In the genomic region with DNA sequence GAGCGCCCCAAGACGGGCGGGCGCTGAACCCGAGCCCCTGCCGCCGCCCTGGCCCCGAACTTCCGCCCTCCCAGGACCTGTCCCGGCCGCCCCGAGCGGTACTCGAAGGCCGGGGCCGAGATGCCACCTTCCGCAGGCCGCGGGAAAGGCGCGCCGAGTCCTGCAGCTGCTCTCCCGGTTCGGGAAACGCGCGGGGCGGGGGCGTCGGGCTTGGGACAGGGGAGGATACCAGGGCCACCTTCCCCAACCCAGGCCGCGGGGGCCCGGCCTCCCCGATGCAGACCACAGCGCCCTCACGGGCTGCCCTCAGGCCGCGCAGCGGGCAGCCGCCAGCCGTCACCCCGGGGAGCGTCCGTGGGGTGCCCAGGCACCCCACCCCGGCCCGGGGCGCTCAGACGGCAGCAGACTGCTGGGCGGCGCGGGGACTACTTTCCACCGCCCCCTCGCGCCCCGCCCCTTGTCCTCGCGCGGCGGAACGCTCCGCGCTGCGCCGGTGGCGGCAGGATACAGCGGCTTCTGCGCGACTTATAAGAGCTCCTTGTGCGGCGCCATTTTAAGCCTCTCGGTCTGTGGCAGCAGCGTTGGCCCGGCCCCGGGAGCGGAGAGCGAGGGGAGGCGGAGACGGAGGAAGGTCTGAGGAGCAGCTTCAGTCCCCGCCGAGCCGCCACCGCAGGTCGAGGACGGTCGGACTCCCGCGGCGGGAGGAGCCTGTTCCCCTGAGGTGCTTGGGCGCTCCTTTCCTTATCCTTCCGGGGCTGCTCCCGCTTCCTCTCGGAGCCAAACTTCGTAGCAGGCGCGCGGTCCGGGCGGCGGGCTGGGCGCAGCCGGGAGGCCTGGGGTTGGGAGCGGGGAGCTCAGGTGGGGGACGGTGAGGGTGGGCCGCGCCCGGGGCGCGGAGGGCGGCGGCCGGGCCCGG, we compare ENCODE assay signal across 8 cellular contexts. TPM values are rescaled to one million over a fixed set of nuclear protein-coding genes. Genes with fewer than 3 reads are reported as not detected.
DNase-seq lines count a peak whose midpoint lies in the region; ATAC-seq and TF ChIP-seq lines count a peak whose summit lies in the region.

A gene (plus strand): TSS at position 556 of the 916 bp plus-strand sequence. CDS start 24,564 bp downstream, outside the sequence.

- peak within 1 kb of the TSS; percentile 97 for H2BK120ac ChIP-seq in trophoblast cell (ENCODE audit: insufficient read depth, low read length, poor library complexity)

- ATAC-seq in activated naive CD8-positive, alpha-beta T cell treated with anti-CD3 and anti-CD28 coated beads, Interleukin-2, amount 50 U/mL, for 24 hours, result peak; percentile 92

- no peaks in the 10 kb centered on the region for H3K27me3 ChIP-seq in cardiac muscle cell
- no peaks in the 10 kb centered on the region for H3K27me3 ChIP-seq in trophoblast cell (ENCODE audit: insufficient read depth, low read length)
- H3K27me3 ChIP-seq in transverse colon, result no peaks in the 10 kb centered on the region

- peaks cover 19% of the 10 kb centered on the region for H3K79me1 ChIP-seq in trophoblast cell (ENCODE audit: low read length)

- no peaks in the 10 kb centered on the region for H3K36me3 ChIP-seq in cardiac muscle cell
- no peaks in the 10 kb centered on the region for H3K36me3 ChIP-seq in trophoblast cell (ENCODE audit: control insufficient read depth in 1 of 2, insufficient read depth in 2 of 2, low read length in 2 of 2)
- H3K36me3 ChIP-seq in transverse colon, result no peaks in the 10 kb centered on the region

- H2AK5ac ChIP-seq in trophoblast cell (ENCODE audit: low read length), result peak within 1 kb of the TSS; percentile 96

- peak within 1 kb of the TSS; percentile 87 for H3K4me3 Mint-ChIP-seq in activated naive CD8-positive, alpha-beta T cell treated with anti-CD3 and anti-CD28 coated beads, Interleukin-2, amount 50 U/mL, for 24 hours

- no peaks in the 10 kb centered on the region for H3K9me3 Mint-ChIP-seq in activated naive CD8-positive, alpha-beta T cell treated with anti-CD3 and anti-CD28 coated beads, Interleukin-2, amount 50 U/mL, for 24 hours

- peak within 1 kb of the TSS; percentile 99 for H3K27ac ChIP-seq in cardiac muscle cell
- peak within 1 kb of the TSS; percentile 96 for H3K27ac ChIP-seq in trophoblast cell (ENCODE audit: low read depth, low read length)
- peak within 1 kb of the TSS; percentile 94 to 100 (median 96) for H3K27ac ChIP-seq in transverse colon

- POLR2A ChIA-PET in GM10248 (lab: Yijun Ruan, JAX), result interaction anchor here (0.7 to 2.9 kb wide), 14 partner anchors 9 to 746 kb away, joined by 3 to 22 read pairs (median 4); no protein-coding TSS in a partner anchor

- no peak within 1 kb of the TSS for H3K23ac ChIP-seq in trophoblast cell (ENCODE audit: low read length)

- in situ Hi-C loops in transverse colon (cut with MboI; ENCODE audit: low pct_ligation_motif_present in 1 of 4, low pct_unique_long_range_greater_than_20kb in 1 of 4, low sequenced_read_pairs in 3 of 4), result loop anchor here in 1 of 4 donors (25.0 kb wide), 1 partner anchor 612 kb away; no protein-coding TSS in a partner anchor

- H3K79me2 ChIP-seq in trophoblast cell (ENCODE audit: control insufficient read depth, insufficient read depth, low read length, poor library complexity), result peaks cover 18% of the 10 kb centered on the region

- WGBS in trophoblast cell (ENCODE audit: extremely low coverage, insufficient coverage, insufficient read length), result no CpG with 5 or more reads among the region's 112 CpGs
- 0% methylated on average over 64 of the region's 112 CpGs; no CpG with 5 or more reads in 1 of the 2 donors for WGBS in transverse colon (ENCODE audit: low coverage in 1 of 2), 2 donors

- H3K4ac ChIP-seq in trophoblast cell (ENCODE audit: low read depth, low read length), result peak within 1 kb of the TSS; percentile 100

- CTCF ChIA-PET in GM10248 (lab: Yijun Ruan, JAX), result interaction anchor here (0.7 to 2.5 kb wide), 7 partner anchors 10 to 44 kb away, joined by 3 to 13 read pairs (median 4); no protein-coding TSS in a partner anchor

- intact Hi-C loops in transverse colon (cut with DNase I; ENCODE audit: low total_unique reads), result no loop called here

- H3K4me1 Mint-ChIP-seq in activated naive CD8-positive, alpha-beta T cell treated with anti-CD3 and anti-CD28 coated beads, Interleukin-2, amount 50 U/mL, for 24 hours, result peaks cover 40% of the 10 kb centered on the region

- peak within 1 kb of the TSS; percentile 92 for H4K12ac ChIP-seq in trophoblast cell (ENCODE audit: low read depth, low read length)

- peak within 1 kb of the TSS; percentile 91 for H2BK12ac ChIP-seq in trophoblast cell (ENCODE audit: low read length)

- peak within 1 kb of the TSS; percentile 99 for H2BK5ac ChIP-seq in trophoblast cell (ENCODE audit: low read depth, low read length, poor library complexity)

- no peak for TF ChIP-seq CTCF in GM10248 (IDR thresholded peaks at IDR 0.05; ENCODE audit: control extremely low read depth, extremely low read depth, low read depth, missing control alignments)
- no peak for TF ChIP-seq CTCF in HFF-Myc (IDR thresholded peaks at IDR 0.05; ENCODE audit: low read depth, low read length, missing control alignments)
- no peak for TF ChIP-seq CTCF in cardiac muscle cell (IDR thresholded peaks at IDR 0.05; ENCODE audit: low read depth, low read length)
- peak in 2 of 5 experiments; percentile 11 to 21 for TF ChIP-seq CTCF in transverse colon (IDR thresholded peaks at IDR 0.05)

- peak; percentile 64 for TF ChIP-seq EP300 in transverse colon (IDR thresholded peaks at IDR 0.05; ENCODE audit: low read depth)

- H3K4me1 ChIP-seq in cardiac muscle cell (ENCODE audit: low read depth) (peaks cover 25% of the 10 kb centered on the region), trophoblast cell (ENCODE audit: control insufficient read depth in 1 of 2, insufficient read depth in 2 of 2, low read length in 2 of 2) (peaks cover 2 to 5% of the 10 kb centered on the region in 2 experiments), transverse colon (peaks cover 13 to 33% (median 20%) of the 10 kb centered on the region in 4 donors)

- H3K36me3 Mint-ChIP-seq in activated naive CD8-positive, alpha-beta T cell treated with anti-CD3 and anti-CD28 coated beads, Interleukin-2, amount 50 U/mL, for 24 hours (ENCODE audit: low read depth), result peaks cover 9% of the 10 kb centered on the region

- H2AFZ ChIP-seq in trophoblast cell (ENCODE audit: insufficient read depth, low read length, poor library complexity), result peak within 1 kb of the TSS; percentile 96

- TF ChIP-seq POLR2A in transverse colon (IDR thresholded peaks at IDR 0.05), result peak; percentile 100

- no peaks in the 10 kb centered on the region for H3K9me3 ChIP-seq in cardiac muscle cell (ENCODE audit: low read depth)
- no peaks in the 10 kb centered on the region for H3K9me3 ChIP-seq in trophoblast cell (ENCODE audit: insufficient read depth, low read depth, low read length)
- no peaks in the 10 kb centered on the region for H3K9me3 ChIP-seq in transverse colon

- H3K9ac ChIP-seq in trophoblast cell (ENCODE audit: low read length), result peak within 1 kb of the TSS; percentile 99

- H3K4me2 ChIP-seq in trophoblast cell (ENCODE audit: low read length), result peak within 1 kb of the TSS; percentile 88

- H3K27ac Mint-ChIP-seq in activated naive CD8-positive, alpha-beta T cell treated with anti-CD3 and anti-CD28 coated beads, Interleukin-2, amount 50 U/mL, for 24 hours, result peak within 1 kb of the TSS; percentile 96

- peak within 1 kb of the TSS; percentile 100 for H3K18ac ChIP-seq in trophoblast cell (ENCODE audit: low read length)

- H3K14ac ChIP-seq in trophoblast cell (ENCODE audit: low read length), result peak within 1 kb of the TSS; percentile 100

- DNase-seq in GM10248 (ENCODE audit: extremely low spot score), result peak; percentile 83
- peak; percentile 62 for DNase-seq in HFF-Myc (ENCODE audit: extremely low read depth, low read depth)
- peak; percentile 90 for DNase-seq in NAMALWA (ENCODE audit: low spot score)
- peak; percentile 71 to 89 for DNase-seq in SW 1271 (lab: John Stamatoyannopoulos, UW)
- DNase-seq in activated naive CD8-positive, alpha-beta T cell treated with anti-CD3 and anti-CD28 coated beads, Interleukin-2, amount 50 U/mL, for 24 hours, result peak; percentile 90
- peak; percentile 96 to 98 for DNase-seq in cardiac muscle cell (ENCODE audit: low read depth in 1 of 2, low spot score in 1 of 2)
- DNase-seq in trophoblast cell, result peak; percentile 86 to 98
- peak; percentile 95 for DNase-seq in transverse colon

- H3K4me3 ChIP-seq in HFF-Myc (replicated peaks; ENCODE audit: low read depth, low read length), result peak within 1 kb of the TSS; percentile 52
- peak within 1 kb of the TSS; percentile 97 for H3K4me3 ChIP-seq in cardiac muscle cell
- peak within 1 kb of the TSS; percentile 97 for H3K4me3 ChIP-seq in trophoblast cell (ENCODE audit: low read depth, low read length)
- H3K4me3 ChIP-seq in transverse colon, result peak within 1 kb of the TSS; percentile 64 to 97 (median 85)

- peaks cover 22% of the 10 kb centered on the region for H3K27me3 Mint-ChIP-seq in activated naive CD8-positive, alpha-beta T cell treated with anti-CD3 and anti-CD28 coated beads, Interleukin-2, amount 50 U/mL, for 24 hours

- peak within 1 kb of the TSS; percentile 99 for H4K91ac ChIP-seq in trophoblast cell (ENCODE audit: low read depth, low read length)

- peak within 1 kb of the TSS; percentile 99 for H4K8ac ChIP-seq in trophoblast cell (ENCODE audit: low read depth, low read length)

RNA-seq across cellular contexts. Expression of the gene that starts here (rescaled TPM):
- total RNA-seq in cardiac muscle cell (554 and 574 TPM in 2 replicates), transverse colon (100 to 1,000 TPM; 290 to 527 (median 414) TPM)
- polyA plus RNA-seq in cardiac muscle cell, result 213 and 298 TPM in 2 replicates
- polyA plus RNA-seq in trophoblast cell (2013), result 1,013 and 1,027 TPM in 2 replicates

Comparison
In these comparisons a context has a peak if more than half of its experiments do, and no peak if none do; other contexts are left out.
1. Peak in every context shown above with its lines: DNase-seq, ATAC-seq, H3K4me3 ChIP-seq and H3K27ac ChIP-seq.